8 cellular contexts compared by ENCODE assay signal in genomic region chr11:17207317-17208256, GRCh38. TPM values are rescaled to one million over a fixed set of nuclear protein-coding genes. Genes with fewer than 3 reads are reported as not detected.
DNase-seq lines count a peak whose midpoint lies in the region; ATAC-seq and TF ChIP-seq lines count a peak whose summit lies in the region.

Gene PIK3C2A, minus strand, starts transcription at chr11:17207986. Its CDS starts 38,245 bp downstream, at chr11:17169741.

- no peaks in the 10 kb centered on the region for H3K9me3 Mint-ChIP-seq in naive B cell
- no peaks in the 10 kb centered on the region for H3K9me3 Mint-ChIP-seq in stimulated activated memory B cell treated with anti-CD40 and anti-IgM and Interleukin-4, amounts not matched to agents 10 μg/mL and 1 μg/mL and 100 μg/mL, for 72 hours

- H3K4me1 Mint-ChIP-seq in naive B cell: peaks cover 42 to 57% (median 54%) of the 10 kb centered on the region in 3 donors
- peaks cover 54% of the 10 kb centered on the region for H3K4me1 Mint-ChIP-seq in stimulated activated memory B cell treated with anti-CD40 and anti-IgM and Interleukin-4, amounts not matched to agents 10 μg/mL and 1 μg/mL and 100 μg/mL, for 72 hours

- peak within 1 kb of the TSS; percentile 90 to 100 (median 99) for H3K4me3 Mint-ChIP-seq in naive B cell
- peak within 1 kb of the TSS; percentile 91 for H3K4me3 Mint-ChIP-seq in stimulated activated memory B cell treated with anti-CD40 and anti-IgM and Interleukin-4, amounts not matched to agents 10 μg/mL and 1 μg/mL and 100 μg/mL, for 72 hours

- no peaks in the 10 kb centered on the region for H3K36me3 Mint-ChIP-seq in naive B cell
- H3K36me3 Mint-ChIP-seq in stimulated activated memory B cell treated with anti-CD40 and anti-IgM and Interleukin-4, amounts not matched to agents 10 μg/mL and 1 μg/mL and 100 μg/mL, for 72 hours: peaks cover 7% of the 10 kb centered on the region

- no peaks in the 10 kb centered on the region for H3K27me3 Mint-ChIP-seq in naive B cell
- H3K27me3 Mint-ChIP-seq in stimulated activated memory B cell treated with anti-CD40 and anti-IgM and Interleukin-4, amounts not matched to agents 10 μg/mL and 1 μg/mL and 100 μg/mL, for 72 hours: no peaks in the 10 kb centered on the region

- ATAC-seq in naive B cell (ENCODE audit: low read depth in 2 of 2): peak; percentile 92 to 93
- peak; percentile 99 for ATAC-seq in stimulated activated memory B cell treated with anti-CD40 and anti-IgM and Interleukin-4, amounts not matched to agents 10 μg/mL and 1 μg/mL and 100 μg/mL, for 72 hours

- H3K27ac Mint-ChIP-seq in naive B cell: peak within 1 kb of the TSS; percentile 98 to 99 (median 99)
- H3K27ac Mint-ChIP-seq in stimulated activated memory B cell treated with anti-CD40 and anti-IgM and Interleukin-4, amounts not matched to agents 10 μg/mL and 1 μg/mL and 100 μg/mL, for 72 hours: peak within 1 kb of the TSS; percentile 95

- no peak for TF ChIP-seq CTCF in LNCaP clone FGC (IDR thresholded peaks at IDR 0.05; ENCODE audit: control insufficient read depth, extremely low read depth, insufficient read depth)

- DNase-seq in EL (peak; percentile 95), H4 (ENCODE audit: low spot score) (peak; percentile 96), LNCaP clone FGC (ENCODE audit: low read depth) (peak; percentile 84), RPMI8226 (peak; percentile 93), fibroblast of gingiva (ENCODE audit: low read depth) (peak; percentile 89), naive B cell (peak; percentile 94)
- peak; percentile 88 to 90 for DNase-seq in activated T-helper 1 cell treated with anti-CD3 and anti-CD28 coated beads, Interleukin-2, amount 50 U/mL, for 16 hours (ENCODE audit: low read depth in 1 of 2, low spot score in 1 of 2)

- peak within 1 kb of the TSS; percentile 77 for H3K4me3 ChIP-seq in LNCaP clone FGC (ENCODE audit: low read depth, low read length)

RNA-seq across cellular contexts. Expression of gene PIK3C2A, which starts in this region (rescaled TPM):
- total RNA-seq in H4 (2014; rRNA removed; shearing (Covaris generic)): 25.6 and 41.2 TPM in 2 replicates
- 10 to 100 TPM in 5 of 6 donors, 1 to 10 TPM in 1; 6.0 to 14.2 (median 12.3) TPM for polyA plus RNA-seq in naive B cell (ENCODE audit: low read depth in 6 of 6)

Comparison
In these comparisons a context has a peak if more than half of its experiments do, and no peak if none do; other contexts are left out.
1. Peak in every context shown above with its lines: DNase-seq, ATAC-seq and H3K4me3 ChIP-seq.